Comparison of ENCODE assay signal across 18 cellular contexts in genomic region chr5:173535976-173536639, GRCh38.
"Had no signal": no experiment of that assay in that cellular context is flagged by ENCODE, and none has a peak within 500 bp of the region (broad histone marks: within the 10 kb centered on the region; RNA-seq: fewer than 3 reads in every experiment).

No MANE protein-coding gene starts in this region.

- DNase-seq: activated CD4-positive, alpha-beta T cell treated with anti-CD3 and anti-CD28 coated beads, Interleukin-2, amount 10 ng/mL, durations not matched to agents 7 days and 5 days; activated naive CD4-positive, alpha-beta T cell treated with anti-CD3 and anti-CD28 coated beads, Interleukin-2, amount 50 U/mL, for 16 hours; activated T-cell treated with anti-CD3 and anti-CD28 coated beads for 4 hours; adrenal gland; central memory CD4-positive, alpha-beta T cell; cortex of kidney; effector memory CD8-positive, alpha-beta T cell; heart left ventricle; nephron progenitor cell; pancreas; stimulated activated CD4-positive, alpha-beta T cell treated with anti-CD3 and anti-CD28 coated beads, Interleukin-4, amount 100 ng/mL, for 1 hour; stimulated activated CD8-positive, alpha-beta memory T cell treated with anti-CD3 and anti-CD28 coated beads, Interleukin-4, amount 100 ng/mL, for 48 hours; stimulated activated naive CD8-positive, alpha-beta T cell treated with anti-CD3 and anti-CD28 coated beads, Interleukin-15, Interleukin-2, amounts not matched to agents 100 U/mL and 50 U/mL, for 24 hours; T-helper 1 cell; upper lobe of right lung had no signal

- H3K27ac ChIP-seq: adrenal gland, heart left ventricle, pancreas, upper lobe of right lung had no signal

- ATAC-seq: activated T-helper 17 cell treated with anti-CD3 and anti-CD28 coated beads, Interleukin-2, amount 50 U/mL, for 72 hours; effector memory CD8-positive, alpha-beta T cell; heart left ventricle; pancreas; stimulated activated naive CD8-positive, alpha-beta T cell treated with anti-CD3 and anti-CD28 coated beads, Interleukin-15, Interleukin-2, amounts not matched to agents 100 U/mL and 50 U/mL, for 24 hours; upper lobe of right lung; WTC11 had no signal

- H3K4me1 ChIP-seq: adrenal gland, upper lobe of right lung had no signal

- H3K4me3 ChIP-seq: adrenal gland, heart left ventricle, pancreas, upper lobe of right lung had no signal

- H3K36me3 ChIP-seq: adrenal gland, heart left ventricle, pancreas, upper lobe of right lung had no signal

- FAIRE-seq: islet of Langerhans, pancreas had no signal

- H3K9me3 ChIP-seq: adrenal gland, heart left ventricle, pancreas, upper lobe of right lung had no signal

- H3K27me3 ChIP-seq: pancreas, upper lobe of right lung had no signal
